ENCODE assay signal across 8 cellular contexts in the genomic region with DNA sequence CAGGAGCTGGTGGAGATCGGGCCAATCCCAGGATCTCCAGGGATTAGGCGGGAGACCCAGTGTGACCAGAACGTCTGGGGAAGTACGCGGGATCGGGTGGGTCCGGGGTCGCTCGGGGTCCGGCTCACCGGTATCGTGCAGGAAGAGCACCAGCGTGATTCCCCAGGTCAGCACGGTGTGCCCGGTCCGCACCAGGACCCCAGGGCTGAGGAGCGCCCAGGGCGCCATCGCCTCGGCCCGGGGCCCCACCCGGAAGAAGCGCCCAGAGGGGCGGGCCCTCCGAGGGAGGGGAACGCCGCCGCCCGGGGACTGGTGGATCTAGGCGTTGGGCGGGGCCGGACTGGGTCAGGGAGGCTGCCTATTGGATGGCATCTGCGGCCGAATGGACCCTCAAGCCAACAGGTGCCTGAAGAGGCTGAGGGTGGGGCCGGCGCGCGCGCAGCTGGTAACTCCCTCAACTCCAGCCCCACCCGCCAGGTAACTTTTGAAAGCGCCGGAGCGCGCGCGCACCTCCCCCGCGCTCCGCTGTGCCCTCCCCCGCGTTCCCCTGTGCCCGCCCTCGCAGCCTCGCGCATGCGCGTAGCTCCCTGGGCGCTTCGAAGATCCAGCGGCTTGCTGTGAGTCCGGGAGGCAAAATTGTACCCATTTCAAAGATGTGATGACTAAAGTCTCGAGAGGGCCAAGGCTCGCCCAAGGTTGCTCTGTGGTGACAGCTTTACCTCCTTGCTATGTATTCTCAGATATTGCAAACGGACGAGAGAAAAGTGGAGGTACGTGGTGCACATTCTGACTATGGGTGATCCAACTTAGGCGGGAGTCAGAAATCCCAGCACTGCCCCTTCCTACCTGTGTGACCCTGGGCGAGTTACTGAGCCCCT. TPM values are rescaled to one million over a fixed set of nuclear protein-coding genes. Genes with fewer than 3 reads are reported as not detected.
A peak's percentile ranks its signal among the peaks of the same experiment; 100 is the strongest.
DNase-seq lines count a peak whose midpoint lies in the region; ATAC-seq and TF ChIP-seq lines count a peak whose summit lies in the region.

A gene with protein sequence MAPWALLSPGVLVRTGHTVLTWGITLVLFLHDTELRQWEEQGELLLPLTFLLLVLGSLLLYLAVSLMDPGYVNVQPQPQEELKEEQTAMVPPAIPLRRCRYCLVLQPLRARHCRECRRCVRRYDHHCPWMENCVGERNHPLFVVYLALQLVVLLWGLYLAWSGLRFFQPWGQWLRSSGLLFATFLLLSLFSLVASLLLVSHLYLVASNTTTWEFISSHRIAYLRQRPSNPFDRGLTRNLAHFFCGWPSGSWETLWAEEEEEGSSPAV (minus strand): TSS at position 262 of the 878 bp plus-strand sequence. CDS start 34 bp downstream, at position 228.

- peak; percentile 96 for ATAC-seq in HG03460 (IDR thresholded peaks at IDR 0.05; ENCODE audit: unreplicated experiment)

- H3K27ac ChIP-seq in colonic mucosa (peak within 1 kb of the TSS; percentile 89), layer of hippocampus (ENCODE audit: low read depth, low read length) (peak within 1 kb of the TSS; percentile 81)

- intact Hi-C loops in colonic mucosa (cut with DNase I), result no loop called here

- H3K36me3 ChIP-seq in BE2C (no peaks in the 10 kb centered on the region), colonic mucosa (no peaks in the 10 kb centered on the region)

- peak within 1 kb of the TSS; percentile 81 to 97 for H3K9ac ChIP-seq in colonic mucosa (ENCODE audit: low read depth in 2 of 2, low read length in 2 of 2)

- DNase-seq in BE2C, result peak; percentile 99
- peak; percentile 100 for DNase-seq in GM19240 (ENCODE audit: insufficient read length, low spot score)
- peak; percentile 95 to 98 for DNase-seq in NCI-H526 (lab: John Stamatoyannopoulos, UW)
- DNase-seq in activated CD4-positive, alpha-beta T cell treated with anti-CD3 and anti-CD28 coated beads for 48 hours, result peak; percentile 100
- peak; percentile 99 for DNase-seq in colonic mucosa
- peak; percentile 97 to 98 for DNase-seq in stimulated activated CD4-positive, alpha-beta T cell treated with anti-CD3 and anti-CD28 coated beads, Interleukin-1b, Interleukin-23, amount 100 ng/mL, for 4 hours (ENCODE audit: low read depth in 2 of 2)

- H3K4me3 ChIP-seq in BE2C (ENCODE audit: low read depth, low read length) (peak within 1 kb of the TSS; percentile 80), colonic mucosa (peak within 1 kb of the TSS; percentile 96)

- H3K9me3 ChIP-seq in BE2C (no peaks in the 10 kb centered on the region), colonic mucosa (no peaks in the 10 kb centered on the region)

- no peaks in the 10 kb centered on the region for H3K4me1 ChIP-seq in BE2C
- H3K4me1 ChIP-seq in colonic mucosa, result no peaks in the 10 kb centered on the region

- TF ChIP-seq CTCF in BE2C (IDR thresholded peaks at IDR 0.05; ENCODE audit: low read depth, low read length) (no peak), colonic mucosa (IDR thresholded peaks at IDR 0.05) (no peak)

- H3K27me3 ChIP-seq in BE2C (no peaks in the 10 kb centered on the region), colonic mucosa (no peaks in the 10 kb centered on the region), layer of hippocampus (ENCODE audit: control insufficient read depth, insufficient read depth, low read length) (no peaks in the 10 kb centered on the region)

RNA-seq across cellular contexts. Expression of the gene that starts here (rescaled TPM):
- 13.5 TPM for polyA plus RNA-seq in BE2C (2012; ENCODE audit: insufficient read depth, insufficient read length, low read depth)
- total RNA-seq in colonic mucosa, result 100 to 1,000 TPM in 1 of 2 donors, 10 to 100 TPM in 1; 69.9 to 129 TPM

Comparison
In these comparisons a context has a peak if more than half of its experiments do, and no peak if none do; other contexts are left out.
1. Peak in every context shown above with its lines: DNase-seq, ATAC-seq, H3K4me3 ChIP-seq and H3K27ac ChIP-seq.